In genomic region chr7:156778201-156778600, GRCh38 we compare ENCODE assay signal across 1 cellular context.
TF ChIP-seq lines count a peak whose summit lies in the region.

No MANE protein-coding gene starts in this region.

TF ChIP-seq in IMR-90, 13 proteins besides CTCF, POLR2A, EP300 and RAD21 (continued from another document):
- TF ChIP-seq USF2 (IDR thresholded peaks at IDR 0.05; ENCODE audit: low read depth, low read length) (no peak), MAFK (IDR thresholded peaks at IDR 0.05; ENCODE audit: low read depth, low read length) (no peak), FOS (IDR thresholded peaks at IDR 0.05; ENCODE audit: low read depth, low read length) (no peak), SMC3 (IDR thresholded peaks at IDR 0.05; ENCODE audit: low read depth, low read length) (no peak)
